Comparison of ENCODE assay signal across 1 cellular context in genomic region chr1:43974443-43975248, GRCh38.
TF ChIP-seq lines count a peak whose summit lies in the region.

Gene ATP6V0B, plus strand, starts transcription at chr1:43974960. Its CDS starts 81 bp downstream, at chr1:43975041.

TF ChIP-seq in HepG2, 621 proteins besides CTCF, POLR2A, EP300 and RAD21 (continued from another document and continues in another):
- TF ChIP-seq FOXO4 (CRISPR knock-in tag; conservative IDR thresholded peaks at IDR 0.05) (no peak), ZNF205 (CRISPR knock-in tag; IDR thresholded peaks at IDR 0.05) (peak; percentile 100), ZNF354B (CRISPR knock-in tag; IDR thresholded peaks at IDR 0.05) (no peak), ZNF34 (CRISPR knock-in tag; IDR thresholded peaks at IDR 0.05; ENCODE audit: borderline replicate concordance) (peak; percentile 49), ZNF816 (CRISPR knock-in tag; IDR thresholded peaks at IDR 0.05; ENCODE audit: borderline replicate concordance) (no peak), GMEB1 (CRISPR knock-in tag; IDR thresholded peaks at IDR 0.05; ENCODE audit: borderline replicate concordance) (peak; percentile 100), HNRNPLL (IDR thresholded peaks at IDR 0.05; ENCODE audit: low read depth, low read length, poor library complexity, severe bottlenecking) (peak; percentile 92), ZNF567 (CRISPR knock-in tag; IDR thresholded peaks at IDR 0.05; ENCODE audit: borderline replicate concordance) (no peak), U2AF2 (IDR thresholded peaks at IDR 0.05; ENCODE audit: low read depth, low read length) (no peak), NR2F2 (IDR thresholded peaks at IDR 0.05; ENCODE audit: borderline replicate concordance, low read depth) (no peak), SP1 (IDR thresholded peaks at IDR 0.05) (no peak), SP1 (CRISPR knock-in tag; IDR thresholded peaks at IDR 0.05) (0 out of 2 replicates have a peak, but pooled peaks have one; percentile 24), SRY (CRISPR knock-in tag; IDR thresholded peaks at IDR 0.05) (no peak), MATR3 (CRISPR knock-in tag; IDR thresholded peaks at IDR 0.05) (no peak), ZNF850 (CRISPR knock-in tag; conservative IDR thresholded peaks at IDR 0.05) (peak; percentile 73; the same call in 1 of the 2 replicates), BHLHE40 (IDR thresholded peaks at IDR 0.05; ENCODE audit: low read length) (peak; percentile 62), ZFP36L1 (CRISPR knock-in tag; IDR thresholded peaks at IDR 0.05) (0 out of 2 replicates have a peak, but pooled peaks have one; percentile 58), NFYC (CRISPR knock-in tag; IDR thresholded peaks at IDR 0.05) (peak; percentile 62), ZNF724P (CRISPR knock-in tag; IDR thresholded peaks at IDR 0.05; ENCODE audit: borderline replicate concordance) (no peak), ZNF543 (CRISPR knock-in tag; IDR thresholded peaks at IDR 0.05) (peak; percentile 21; the same call in 1 of the 2 replicates), PCBP1 (IDR thresholded peaks at IDR 0.05; ENCODE audit: borderline replicate concordance, low read depth, low read length) (no peak), KIAA2018 (CRISPR knock-in tag; IDR thresholded peaks at IDR 0.05; ENCODE audit: borderline replicate concordance) (no peak), TGIF2 (CRISPR knock-in tag; IDR thresholded peaks at IDR 0.05) (peak; percentile 68; the same call in 1 of the 2 replicates), IKZF1 (IDR thresholded peaks at IDR 0.05) (no peak), NR0B2 (CRISPR knock-in tag; IDR thresholded peaks at IDR 0.05) (peak; percentile 88; the same call in 1 of the 2 replicates), ZSCAN21 (CRISPR knock-in tag; IDR thresholded peaks at IDR 0.05; ENCODE audit: borderline replicate concordance) (0 out of 2 replicates have a peak, but pooled peaks have one; percentile 52), ZNF792 (CRISPR knock-in tag; IDR thresholded peaks at IDR 0.05) (peak; percentile 21; the same call in 1 of the 2 replicates), ZNF337 (CRISPR knock-in tag; IDR thresholded peaks at IDR 0.05; ENCODE audit: borderline replicate concordance, low read depth) (no peak), ZFP37 (CRISPR knock-in tag; IDR thresholded peaks at IDR 0.05; ENCODE audit: borderline replicate concordance) (no peak), ATF7-NPFF (CRISPR knock-in tag; IDR thresholded peaks at IDR 0.05; ENCODE audit: low read depth) (peak; percentile 5; the same call in 1 of the 2 replicates), PITX1 (CRISPR knock-in tag; IDR thresholded peaks at IDR 0.05) (no peak; the same call in 1 of the 2 replicates), ZNF572 (CRISPR knock-in tag; IDR thresholded peaks at IDR 0.05) (0 out of 2 replicates have a peak, but pooled peaks have one; percentile 59), ZNF749 (CRISPR knock-in tag; IDR thresholded peaks at IDR 0.05; ENCODE audit: borderline replicate concordance) (peak; percentile 74; the same call in 1 of the 2 replicates), PBX2 (CRISPR knock-in tag; IDR thresholded peaks at IDR 0.05) (no peak), AKNA (CRISPR knock-in tag; IDR thresholded peaks at IDR 0.05; ENCODE audit: borderline replicate concordance) (no peak), LBX2 (CRISPR knock-in tag; IDR thresholded peaks at IDR 0.05; ENCODE audit: borderline replicate concordance) (no peak; the same call in 1 of the 2 replicates), SALL1 (CRISPR knock-in tag; IDR thresholded peaks at IDR 0.05) (peak; percentile 80), SRSF1 (optimal IDR thresholded peaks at IDR 0.05; ENCODE audit: low read depth, low read length) (peak; percentile 90), ZBTB26 (CRISPR knock-in tag; IDR thresholded peaks at IDR 0.05; ENCODE audit: borderline replicate concordance) (peak; percentile 71), CAMTA2 (CRISPR knock-in tag; IDR thresholded peaks at IDR 0.05; ENCODE audit: borderline replicate concordance) (no peak; the same call in 1 of the 2 replicates), IRX3 (CRISPR knock-in tag; IDR thresholded peaks at IDR 0.05; ENCODE audit: borderline replicate concordance, low read depth) (peak; percentile 80; the same call in 1 of the 2 replicates), ZNF253 (CRISPR knock-in tag; IDR thresholded peaks at IDR 0.05; ENCODE audit: borderline replicate concordance) (no peak), TARDBP (CRISPR knock-in tag; IDR thresholded peaks at IDR 0.05) (0 out of 2 replicates have a peak, but pooled peaks have one; percentile 35), SOX6 (IDR thresholded peaks at IDR 0.05) (no peak), SOX6 (CRISPR knock-in tag; IDR thresholded peaks at IDR 0.05) (peak; percentile 78), TRIM24 (CRISPR knock-in tag; IDR thresholded peaks at IDR 0.05) (no peak)
